Comparison of ENCODE assay signal across 1 cellular context in genomic region chr6:128520436-128521301, GRCh38.
TF ChIP-seq lines count a peak whose summit lies in the region.

Gene PTPRK (minus strand): TSS chr6:128520599. CDS start chr6:128520358, 241 bp downstream.

TF ChIP-seq in HepG2, 621 proteins besides CTCF, POLR2A, EP300 and RAD21 (continued from another document and continues in another):
- TF ChIP-seq PAXIP1 (CRISPR knock-in tag; conservative IDR thresholded peaks at IDR 0.05) (peak; percentile 46; the same call in 1 of the 2 replicates), ZBTB42 (CRISPR knock-in tag; IDR thresholded peaks at IDR 0.05) (0 out of 2 replicates have a peak, but pooled peaks have one; percentile 69), ARNT (IDR thresholded peaks at IDR 0.05) (no peak), ZNF629 (CRISPR knock-in tag; conservative IDR thresholded peaks at IDR 0.05) (no peak), SMAD1 (CRISPR knock-in tag; IDR thresholded peaks at IDR 0.05; ENCODE audit: borderline replicate concordance, low read depth) (no peak; the same call in 1 of the 2 replicates), ZNF12 (CRISPR knock-in tag; IDR thresholded peaks at IDR 0.05) (0 out of 2 replicates have a peak, but pooled peaks have one; percentile 11), ZNF24 (IDR thresholded peaks at IDR 0.05) (no peak), CBX1 (IDR thresholded peaks at IDR 0.05; ENCODE audit: low read depth) (peak; percentile 72), CHD2 (IDR thresholded peaks at IDR 0.05; ENCODE audit: low read depth, low read length) (no peak), ZSCAN21 (CRISPR knock-in tag; IDR thresholded peaks at IDR 0.05; ENCODE audit: borderline replicate concordance) (peak; percentile 76; the same call in 1 of the 2 replicates), NONO (IDR thresholded peaks at IDR 0.05) (no peak), NONO (CRISPR knock-in tag; conservative IDR thresholded peaks at IDR 0.05) (peak; percentile 84), RBAK (CRISPR knock-in tag; IDR thresholded peaks at IDR 0.05) (no peak), ZBTB46 (CRISPR knock-in tag; IDR thresholded peaks at IDR 0.05; ENCODE audit: borderline replicate concordance) (0 out of 2 replicates have a peak, but pooled peaks have one; percentile 65), SALL1 (CRISPR knock-in tag; IDR thresholded peaks at IDR 0.05) (peak; percentile 86; the same call in 1 of the 2 replicates), NBN (conservative IDR thresholded peaks at IDR 0.05) (no peak), CSRNP2 (CRISPR knock-in tag; conservative IDR thresholded peaks at IDR 0.05; ENCODE audit: low read depth) (no peak), JUN (CRISPR knock-in tag; IDR thresholded peaks at IDR 0.05) (no peak), NFYC (CRISPR knock-in tag; IDR thresholded peaks at IDR 0.05) (no peak), ZNF724P (CRISPR knock-in tag; IDR thresholded peaks at IDR 0.05; ENCODE audit: borderline replicate concordance) (no peak), TBX2 (CRISPR knock-in tag; IDR thresholded peaks at IDR 0.05; ENCODE audit: borderline replicate concordance) (peak; percentile 77), IRF1 (CRISPR knock-in tag; IDR thresholded peaks at IDR 0.05; ENCODE audit: low read depth) (no peak), ZNF446 (CRISPR knock-in tag; IDR thresholded peaks at IDR 0.05) (no peak), ZNF710 (CRISPR knock-in tag; IDR thresholded peaks at IDR 0.05; ENCODE audit: borderline replicate concordance) (no peak; the same call in 1 of the 2 replicates), ZXDC (CRISPR knock-in tag; IDR thresholded peaks at IDR 0.05) (no peak; the same call in 1 of the 2 replicates), ZNF639 (CRISPR knock-in tag; conservative IDR thresholded peaks at IDR 0.05) (peak; percentile 80), HNF1B (CRISPR knock-in tag; IDR thresholded peaks at IDR 0.05) (no peak), TBP (CRISPR knock-in tag; IDR thresholded peaks at IDR 0.05) (no peak), ZNF44 (CRISPR knock-in tag; IDR thresholded peaks at IDR 0.05) (peak; percentile 29; the same call in 1 of the 2 replicates), NFE2L2 (IDR thresholded peaks at IDR 0.05; ENCODE audit: low read length) (no peak), ZFP36 (IDR thresholded peaks at IDR 0.05; ENCODE audit: borderline replicate concordance, low read depth, low read length, partially characterized antibody) (no peak), TP53 (CRISPR knock-in tag; conservative IDR thresholded peaks at IDR 0.05) (no peak), ZNF143 (CRISPR knock-in tag; IDR thresholded peaks at IDR 0.05) (no peak), PRPF4 (IDR thresholded peaks at IDR 0.05; ENCODE audit: low read depth, low read length, poor library complexity, severe bottlenecking) (no peak), GFI1 (CRISPR knock-in tag; IDR thresholded peaks at IDR 0.05; ENCODE audit: borderline replicate concordance) (no peak; the same call in 1 of the 2 replicates), SP5 (CRISPR knock-in tag; IDR thresholded peaks at IDR 0.05; ENCODE audit: borderline replicate concordance, low read depth) (peak; percentile 76), RFX5 (IDR thresholded peaks at IDR 0.05; ENCODE audit: low read depth, low read length) (no peak), ZNF704 (CRISPR knock-in tag; IDR thresholded peaks at IDR 0.05; ENCODE audit: borderline replicate concordance) (peak; percentile 63; the same call in 1 of the 2 replicates), TAF15 (IDR thresholded peaks at IDR 0.05; ENCODE audit: low read depth, low read length, poor library complexity, severe bottlenecking) (no peak), ZSCAN29 (CRISPR knock-in tag; conservative IDR thresholded peaks at IDR 0.05) (peak; percentile 55; the same call in 1 of the 2 replicates), HMG20B (CRISPR knock-in tag; conservative IDR thresholded peaks at IDR 0.05) (peak; percentile 51; the same call in 1 of the 2 replicates), ZNF431 (CRISPR knock-in tag; IDR thresholded peaks at IDR 0.05; ENCODE audit: borderline replicate concordance, low read depth) (peak; percentile 97), ZMYM2 (CRISPR knock-in tag; IDR thresholded peaks at IDR 0.05) (no peak), ZNF580 (CRISPR knock-in tag; IDR thresholded peaks at IDR 0.05; ENCODE audit: borderline replicate concordance, low read depth) (peak; percentile 31; the same call in 1 of the 2 replicates), SNRNP70 (IDR thresholded peaks at IDR 0.05; ENCODE audit: low read depth, low read length) (no peak), TOPORS (CRISPR knock-in tag; IDR thresholded peaks at IDR 0.05) (no peak; the same call in 1 of the 2 replicates), ZNF674 (CRISPR knock-in tag; IDR thresholded peaks at IDR 0.05; ENCODE audit: low read depth) (0 out of 2 replicates have a peak, but pooled peaks have one; percentile 34)
